8 cellular contexts compared by ENCODE assay signal in the genomic region with DNA sequence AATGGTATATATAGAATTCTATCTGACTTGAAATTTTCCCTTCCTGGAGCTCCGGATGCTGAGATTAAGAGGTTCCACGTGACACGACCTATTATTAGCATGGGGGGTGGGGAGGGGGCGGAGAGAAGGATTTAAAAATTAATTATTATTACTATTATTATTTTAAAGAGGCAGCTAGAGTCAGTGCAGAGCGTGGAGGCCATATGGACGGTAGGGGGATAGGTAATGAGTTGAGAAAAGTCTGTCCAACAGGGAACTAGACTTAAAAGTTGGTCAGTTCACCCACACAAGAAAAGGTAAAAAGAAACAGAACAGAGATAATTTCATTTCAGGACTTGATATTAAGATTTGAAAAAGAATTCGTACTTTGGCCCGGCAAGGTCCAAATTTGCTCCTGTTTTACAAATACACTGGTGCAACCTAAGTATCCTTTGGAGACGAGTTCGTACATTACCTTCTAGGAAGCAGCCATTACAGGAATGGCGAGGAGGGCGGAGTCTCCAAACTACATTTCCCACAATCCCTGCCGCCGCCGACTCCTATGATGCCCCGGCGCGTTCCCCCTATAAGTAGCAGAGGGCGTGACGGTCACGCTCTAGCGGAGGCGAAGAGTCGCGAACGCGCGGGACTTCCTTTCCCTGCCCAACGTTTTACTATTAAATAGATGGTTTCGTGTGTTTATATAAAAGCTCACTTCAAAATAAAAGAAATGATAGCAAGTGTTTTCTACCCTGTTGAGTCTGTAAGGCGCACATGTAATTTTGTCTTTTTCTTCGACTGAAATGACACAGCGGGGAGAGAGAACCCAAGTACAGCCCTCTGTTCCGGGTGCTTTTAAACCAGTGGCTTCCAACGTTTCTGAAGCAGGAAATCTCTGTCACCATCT. TPM values are rescaled to one million over a fixed set of nuclear protein-coding genes. Genes with fewer than 3 reads are reported as not detected.
DNase-seq lines count a peak whose midpoint lies in the region; ATAC-seq, FAIRE-seq and TF ChIP-seq lines count a peak whose summit lies in the region.

A gene with protein sequence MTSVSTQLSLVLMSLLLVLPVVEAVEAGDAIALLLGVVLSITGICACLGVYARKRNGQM (minus strand): TSS at position 481 of the 886 bp plus-strand sequence. CDS start 976 bp downstream, outside the sequence.

- H3K36me3 ChIP-seq in left ventricle myocardium inferior (peaks cover 16% of the 10 kb centered on the region), prostate gland (no peaks in the 10 kb centered on the region), urinary bladder (ENCODE audit: insufficient read depth) (no peaks in the 10 kb centered on the region)

- H3K4me1 ChIP-seq in left ventricle myocardium inferior: peaks cover 38% of the 10 kb centered on the region
- H3K4me1 ChIP-seq in prostate gland (replicated peaks): no peaks in the 10 kb centered on the region
- no peaks in the 10 kb centered on the region for H3K4me1 ChIP-seq in urinary bladder (ENCODE audit: insufficient read depth)

- intact Hi-C loops in T-helper 1 cell treated with Interleukin-12 subunit alpha and Interleukin-12 subunit beta and Interleukin-4 antibody, amounts not matched to agents 30 ng/mL and 1 ng/mL, for 36 hours (cut with micrococcal nuclease): loop anchor here (1.0 to 5.0 kb wide), 6 partner anchors 178 to 1556 kb away; a partner anchor contains a TSS
- intact Hi-C loops in left ventricle myocardium inferior (cut with micrococcal nuclease) (no loop called here), prostate gland (cut with DNase I) (loop anchor here (5.0 kb wide), 1 partner anchor 181 kb away; a partner anchor contains a TSS)

- FAIRE-seq in GM12892 (lab: Jason Lieb, UNC): peak; percentile 98

- H3K27me3 ChIP-seq in left ventricle myocardium inferior (ENCODE audit: low read depth) (no peaks in the 10 kb centered on the region), prostate gland (replicated peaks; ENCODE audit: insufficient read depth) (no peaks in the 10 kb centered on the region)

- ATAC-seq in HG02852 (IDR thresholded peaks at IDR 0.05; ENCODE audit: unreplicated experiment): peak; percentile 99

- H3K9me3 ChIP-seq in left ventricle myocardium inferior (replicated peaks): no peaks in the 10 kb centered on the region
- no peaks in the 10 kb centered on the region for H3K9me3 ChIP-seq in prostate gland

- WGBS in prostate gland: under 1% methylated on average over 35 of the region's 35 CpGs
- under 1% methylated on average over 35 of the region's 35 CpGs for WGBS in urinary bladder

- no peak for TF ChIP-seq CTCF in left ventricle myocardium inferior (IDR thresholded peaks at IDR 0.05; ENCODE audit: borderline replicate concordance)
- no peak for TF ChIP-seq CTCF in prostate gland (IDR thresholded peaks at IDR 0.05)

- TF ChIP-seq POLR2A in GM12892 (IDR thresholded peaks at IDR 0.05; ENCODE audit: low read depth, low read length) (peak; percentile 75), prostate gland (IDR thresholded peaks at IDR 0.05) (peak; percentile 86)

- H3K27ac ChIP-seq in left ventricle myocardium inferior (replicated peaks) (peak within 1 kb of the TSS; percentile 91), prostate gland (peak within 1 kb of the TSS; percentile 31 to 52), urinary bladder (ENCODE audit: low read depth) (peak within 1 kb of the TSS; percentile 50)

- peak; percentile 40 for DNase-seq in GM12892 (ENCODE audit: insufficient read length)
- peak; percentile 84 for DNase-seq in NCI-H146 treated with DMSO at 0.1 percent for 48 hours (lab: John Stamatoyannopoulos, UW; ENCODE audit: unreplicated experiment)
- peak; percentile 85 for DNase-seq in amniotic epithelial cell (ENCODE audit: low read depth)
- DNase-seq in left ventricle myocardium inferior: peak; percentile 92
- DNase-seq in prostate gland (ENCODE audit: low spot score): peak; percentile 94

- H3K4me3 ChIP-seq in left ventricle myocardium inferior: peak within 1 kb of the TSS; percentile 79
- peak within 1 kb of the TSS; percentile 40 to 49 for H3K4me3 ChIP-seq in prostate gland
- H3K4me3 ChIP-seq in urinary bladder (ENCODE audit: low read depth, low read length): peak within 1 kb of the TSS; percentile 73

RNA-seq across cellular contexts. Expression of the gene that starts here (rescaled TPM):
- 85.1 TPM for polyA plus RNA-seq in GM12892 (2012; ENCODE audit: missing spikeins)
- 21.4 TPM in 2 replicates for total RNA-seq in T-helper 1 cell treated with Interleukin-12 subunit alpha and Interleukin-12 subunit beta and Interleukin-4 antibody, amounts not matched to agents 30 ng/mL and 1 ng/mL, for 36 hours
- total RNA-seq in left ventricle myocardium inferior: 148 TPM
- 10 to 100 TPM; 28.2 to 47.4 TPM for total RNA-seq in prostate gland
- total RNA-seq in urinary bladder: 97.5 TPM
- polyA plus RNA-seq in urinary bladder: 43.5 TPM

Comparison
In these comparisons a context has a peak if more than half of its experiments do, and no peak if none do; other contexts are left out.
1. Peak in every context shown above with its lines: DNase-seq, ATAC-seq, H3K4me3 ChIP-seq and H3K27ac ChIP-seq.
2. DNase-seq: peak in every context shown above with its lines; median percentile 94 in prostate gland; 92 in left ventricle myocardium inferior; 85 in amniotic epithelial cell; 84 in NCI-H146 treated with DMSO at 0.1 percent for 48 hours; 40 in GM12892.